ENCODE assay signal across 26 cellular contexts in genomic region chr6:42482126-42482525, GRCh38. TPM values are rescaled to one million over a fixed set of nuclear protein-coding genes. Genes with fewer than 3 reads are reported as not detected.
DNase-seq lines count a peak whose midpoint lies in the region; ATAC-seq and TF ChIP-seq lines count a peak whose summit lies in the region.
"Had no signal": no experiment of that assay in that cellular context is flagged by ENCODE, and none has a peak within 500 bp of the region (broad histone marks: within the 10 kb centered on the region; RNA-seq: fewer than 3 reads in every experiment).

No MANE protein-coding gene starts in this region.

- in situ Hi-C loops in transverse colon (cut with MboI; ENCODE audit: low pct_ligation_motif_present in 1 of 4, low pct_unique_long_range_greater_than_20kb in 1 of 4, low sequenced_read_pairs in 3 of 4), result no loop called here

- no peaks in the 10 kb centered on the region for H3K36me3 ChIP-seq in transverse colon
- H3K36me3 ChIP-seq: colonic mucosa, neural progenitor cell, prostate gland, SJCRH30, thoracic aorta had no signal

- intact Hi-C loops in transverse colon (cut with DNase I; ENCODE audit: low total_unique reads), result no loop called here

- WGBS in transverse colon (ENCODE audit: low coverage in 1 of 2), 2 donors, result 51 to 57% methylated on average over 1 of the region's 1 CpG

- TF ChIP-seq EP300 in transverse colon (IDR thresholded peaks at IDR 0.05; ENCODE audit: low read depth), result no peak

- no peak overlapping the region for H3K4me3 ChIP-seq in transverse colon
- H3K4me3 ChIP-seq: colonic mucosa, neural progenitor cell, prostate gland, SJCRH30, thoracic aorta had no signal

- TF ChIP-seq CTCF in transverse colon (IDR thresholded peaks at IDR 0.05), result no peak

- peak overlapping the region; percentile 9 to 62 (median 34) for H3K27ac ChIP-seq in transverse colon
- H3K27ac ChIP-seq: colonic mucosa, neural progenitor cell, prostate gland, SJCRH30, thoracic aorta had no signal

- no peaks in the 10 kb centered on the region for H3K27me3 ChIP-seq in transverse colon
- H3K27me3 ChIP-seq: colonic mucosa, neural progenitor cell, SJCRH30 had no signal

- no peaks in the 10 kb centered on the region for H3K4me1 ChIP-seq in transverse colon
- H3K4me1 ChIP-seq: colonic mucosa, neural progenitor cell, prostate gland, SJCRH30 had no signal

- peak; percentile 27 for DNase-seq in NCI-H82 (lab: John Stamatoyannopoulos, UW)
- no peak for DNase-seq in NCI-H82 treated with DMSO at 0.1 percent for 48 hours (lab: John Stamatoyannopoulos, UW; ENCODE audit: unreplicated experiment)
- DNase-seq in NCI-H748 (lab: John Stamatoyannopoulos, UW; ENCODE audit: unreplicated experiment), result peak; percentile 48
- peak; percentile 30 for DNase-seq in iris pigment epithelial cell (ENCODE audit: low read depth)
- DNase-seq in transverse colon, result no peak
- DNase-seq in OCI-M2 (lab: John Stamatoyannopoulos, UW; ENCODE audit: unreplicated experiment), result no peak
- DNase-seq: activated T-cell treated with anti-CD3 and anti-CD28 coated beads for 4 hours; anterior cingulate cortex; CD4-positive, CD25-positive, alpha-beta regulatory T cell; colonic mucosa; DND-41; effector memory CD4-positive, alpha-beta T cell; erythroblast; left cardiac atrium; mammary epithelial cell; NCI-H1694; NCI-H2171; NCI-H524; SJCRH30; T-helper 17 cell had no signal

- TF ChIP-seq POLR2A in transverse colon (IDR thresholded peaks at IDR 0.05), result no peak

- ATAC-seq in HG03432 (IDR thresholded peaks at IDR 0.05; ENCODE audit: unreplicated experiment), result no peak
- ATAC-seq in GM18907 (IDR thresholded peaks at IDR 0.05; ENCODE audit: unreplicated experiment), result no peak
- ATAC-seq: activated naive CD4-positive, alpha-beta T cell treated with anti-CD3 and anti-CD28 coated beads, Interleukin-2, amount 50 U/mL, for 72 hours; left cardiac atrium; T-helper 17 cell had no signal

- H3K9me3 ChIP-seq in transverse colon, result no peaks in the 10 kb centered on the region
- H3K9me3 ChIP-seq: colonic mucosa, prostate gland, SJCRH30, thoracic aorta had no signal

RNA-seq across cellular contexts. Expression of gene TRERF1, which starts 30.4 kb away (rescaled TPM):
- total RNA-seq in transverse colon, result 1 to 10 TPM; 2.5 to 8.0 (median 3.4) TPM

Comparison
In these comparisons a context has a peak if more than half of its experiments do, and no peak if none do; other contexts are left out.
1. DNase-seq: peak in NCI-H82 (single experiment), NCI-H748 (single experiment) and iris pigment epithelial cell (single experiment); none in NCI-H82 treated with DMSO at 0.1 percent for 48 hours (single experiment), transverse colon (single experiment) and OCI-M2 (single experiment).